ENCODE assay signal across 15 cellular contexts in the genomic region with DNA sequence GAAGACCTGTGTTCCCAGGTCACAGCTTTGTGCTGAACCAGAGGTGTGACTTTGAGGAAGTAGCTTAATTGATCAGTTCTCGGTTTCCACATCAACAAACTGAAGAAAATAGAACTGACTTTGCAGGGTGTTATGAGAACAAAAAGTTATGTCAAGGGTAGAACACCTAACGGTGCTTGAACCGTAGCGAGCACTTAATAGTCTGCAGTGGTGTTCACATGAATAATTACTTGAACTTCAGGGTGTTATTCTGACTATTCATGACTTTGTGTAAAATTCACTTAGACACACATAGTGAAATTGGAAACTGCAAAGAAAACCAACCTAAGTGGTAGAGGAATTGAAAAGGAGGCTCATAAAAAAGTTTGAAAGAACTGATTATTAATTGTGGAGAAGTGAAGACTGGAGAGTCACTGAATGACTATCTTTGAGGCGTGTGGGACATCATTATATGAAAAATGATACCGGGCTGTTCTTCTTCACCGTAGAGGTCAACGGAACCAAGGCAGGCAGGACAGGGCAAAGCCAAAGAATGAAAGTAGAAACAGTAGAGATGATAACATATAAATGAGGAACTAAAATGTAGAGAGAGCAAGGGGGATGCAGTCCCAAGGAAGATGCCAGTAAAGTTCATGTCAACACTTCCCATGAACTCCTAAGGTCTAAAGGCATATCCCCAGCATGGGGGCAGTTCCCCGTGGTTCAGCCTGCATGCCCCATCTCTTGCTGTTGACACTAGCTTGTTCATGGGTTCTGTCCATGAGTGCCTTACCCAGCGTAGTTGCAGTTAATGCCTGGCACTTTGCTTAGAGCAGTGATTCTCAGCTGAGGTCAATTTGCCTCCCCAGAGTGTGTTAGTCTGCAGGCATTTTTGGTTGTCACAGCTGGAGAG.
DNase-seq lines count a peak whose midpoint lies in the region; ATAC-seq, FAIRE-seq and TF ChIP-seq lines count a peak whose summit lies in the region.
"Had no signal": no experiment of that assay in that cellular context is flagged by ENCODE, and none has a peak within 500 bp of the region (broad histone marks: within the 10 kb centered on the region; RNA-seq: fewer than 3 reads in every experiment).

No MANE protein-coding gene starts in this region.

- no peak for TF ChIP-seq POLR2A in spleen (IDR thresholded peaks at IDR 0.05)

- intact Hi-C loops in upper lobe of right lung (cut with DNase I) (no loop called here), spleen (cut with DNase I; ENCODE audit: low total_unique reads) (no loop called here)
- intact Hi-C loops in activated T-helper 2 cell treated with anti-CD3 and anti-CD28 coated beads, Interferon-gamma antibody, Interleukin-2, Interleukin-4, amounts not matched to agents 10 μg/mL and 5 μg/mL and 100 μg/mL, durations not matched to agents 14 hours and 24 hours and 36 hours (cut with micrococcal nuclease) = no loop called here

- H3K36me3 ChIP-seq in bronchial epithelial cell (ENCODE audit: control insufficient read depth, insufficient read depth, low read length) = peaks cover 10% of the 10 kb centered on the region
- peaks cover 32% of the 10 kb centered on the region for H3K36me3 ChIP-seq in upper lobe of right lung
- peaks cover 0 to 35% (median 0%) of the 10 kb centered on the region in 6 donors for H3K36me3 ChIP-seq in spleen

- peak; percentile 28 for FAIRE-seq in bronchial epithelial cell (lab: Jason Lieb, UNC)

- H3K9me3 ChIP-seq in upper lobe of right lung (no peaks in the 10 kb centered on the region), spleen (no peaks in the 10 kb centered on the region)

- peaks cover 5% of the 10 kb centered on the region for H3K4me1 Mint-ChIP-seq in type B pancreatic cell (ENCODE audit: unreplicated experiment)
- H3K4me1 Mint-ChIP-seq in activated T-helper 2 cell treated with anti-CD3 and anti-CD28 coated beads, Interferon-gamma antibody, Interleukin-2, Interleukin-4, amounts not matched to agents 10 μg/mL and 5 μg/mL and 100 μg/mL, durations not matched to agents 14 hours and 24 hours and 36 hours (ENCODE audit: low read depth) = no peaks in the 10 kb centered on the region
- H3K4me1 Mint-ChIP-seq: activated T-helper 17 cell treated with anti-CD3 and anti-CD28 coated beads, Interleukin-2, amount 50 U/mL, for 72 hours; central memory CD8-positive, alpha-beta T cell had no signal

- no peaks in the 10 kb centered on the region for H3K27me3 Mint-ChIP-seq in type B pancreatic cell
- no peaks in the 10 kb centered on the region for H3K27me3 Mint-ChIP-seq in activated T-helper 2 cell treated with anti-CD3 and anti-CD28 coated beads, Interferon-gamma antibody, Interleukin-2, Interleukin-4, amounts not matched to agents 10 μg/mL and 5 μg/mL and 100 μg/mL, durations not matched to agents 14 hours and 24 hours and 36 hours (ENCODE audit: low read depth)
- H3K27me3 Mint-ChIP-seq: activated T-helper 17 cell treated with anti-CD3 and anti-CD28 coated beads, Interleukin-2, amount 50 U/mL, for 72 hours; central memory CD8-positive, alpha-beta T cell had no signal

- H3K27ac Mint-ChIP-seq in type B pancreatic cell = no peak overlapping the region
- no peak overlapping the region for H3K27ac Mint-ChIP-seq in activated T-helper 2 cell treated with anti-CD3 and anti-CD28 coated beads, Interferon-gamma antibody, Interleukin-2, Interleukin-4, amounts not matched to agents 10 μg/mL and 5 μg/mL and 100 μg/mL, durations not matched to agents 14 hours and 24 hours and 36 hours
- H3K27ac Mint-ChIP-seq: activated T-helper 17 cell treated with anti-CD3 and anti-CD28 coated beads, Interleukin-2, amount 50 U/mL, for 72 hours had no signal

- no peak for TF ChIP-seq CTCF in bronchial epithelial cell (IDR thresholded peaks at IDR 0.05; ENCODE audit: insufficient read depth, low read length, severe bottlenecking)
- TF ChIP-seq CTCF in upper lobe of right lung (IDR thresholded peaks at IDR 0.05) = no peak
- no peak for TF ChIP-seq CTCF in spleen (IDR thresholded peaks at IDR 0.05 in 8 of 11, conservative IDR thresholded peaks at IDR 0.05 in 3 of 11)
- TF ChIP-seq CTCF in type B pancreatic cell (conservative IDR thresholded peaks at IDR 0.05) = no peak

- ATAC-seq in GM18909 (IDR thresholded peaks at IDR 0.05; ENCODE audit: poor library complexity, unreplicated experiment) (peak; percentile 79), GM21717 (IDR thresholded peaks at IDR 0.05; ENCODE audit: unreplicated experiment) (peak; percentile 57), HG03095 (IDR thresholded peaks at IDR 0.05; ENCODE audit: unreplicated experiment) (peak; percentile 61), upper lobe of right lung (no peak)
- ATAC-seq: activated T-helper 17 cell treated with anti-CD3 and anti-CD28 coated beads, Interleukin-2, amount 50 U/mL, for 72 hours had no signal

- H3K27me3 ChIP-seq in bronchial epithelial cell (ENCODE audit: control insufficient read depth, insufficient read depth, low read length) = no peaks in the 10 kb centered on the region
- H3K27me3 ChIP-seq in upper lobe of right lung = no peaks in the 10 kb centered on the region
- H3K27me3 ChIP-seq in spleen (replicated peaks in 1 of 7) = no peaks in the 10 kb centered on the region

- H3K4me3 ChIP-seq in bronchial epithelial cell (ENCODE audit: low read depth, low read length) (no peak overlapping the region), upper lobe of right lung (no peak overlapping the region), spleen (no peak overlapping the region)

- no peaks in the 10 kb centered on the region for H3K9me3 Mint-ChIP-seq in type B pancreatic cell
- H3K9me3 Mint-ChIP-seq in activated T-helper 2 cell treated with anti-CD3 and anti-CD28 coated beads, Interferon-gamma antibody, Interleukin-2, Interleukin-4, amounts not matched to agents 10 μg/mL and 5 μg/mL and 100 μg/mL, durations not matched to agents 14 hours and 24 hours and 36 hours = no peaks in the 10 kb centered on the region
- H3K9me3 Mint-ChIP-seq: activated T-helper 17 cell treated with anti-CD3 and anti-CD28 coated beads, Interleukin-2, amount 50 U/mL, for 72 hours; central memory CD8-positive, alpha-beta T cell had no signal

- H3K27ac ChIP-seq in upper lobe of right lung = no peak overlapping the region
- H3K27ac ChIP-seq in spleen = no peak overlapping the region
- H3K27ac ChIP-seq: KMS-11 had no signal

- DNase-seq in bronchial epithelial cell (ENCODE audit: low read depth) = no peak
- no peak for DNase-seq in upper lobe of right lung
- no peak for DNase-seq in spleen
- DNase-seq in type B pancreatic cell (ENCODE audit: extremely low spot score, unreplicated experiment) = no peak
- DNase-seq in activated T-helper 2 cell treated with anti-CD3 and anti-CD28 coated beads, Interferon-gamma antibody, Interleukin-2, Interleukin-4, amounts not matched to agents 10 μg/mL and 5 μg/mL and 100 μg/mL, durations not matched to agents 14 hours and 24 hours and 36 hours (ENCODE audit: low spot score) = no peak
- DNase-seq: activated CD4-positive, CD25-positive, alpha-beta regulatory T cell; Calu3; NCI-H2171; SHP77 had no signal

- no peak overlapping the region for H3K4me3 Mint-ChIP-seq in type B pancreatic cell
- H3K4me3 Mint-ChIP-seq in activated T-helper 2 cell treated with anti-CD3 and anti-CD28 coated beads, Interferon-gamma antibody, Interleukin-2, Interleukin-4, amounts not matched to agents 10 μg/mL and 5 μg/mL and 100 μg/mL, durations not matched to agents 14 hours and 24 hours and 36 hours (ENCODE audit: low read depth) = no peak overlapping the region
- H3K4me3 Mint-ChIP-seq: activated T-helper 17 cell treated with anti-CD3 and anti-CD28 coated beads, Interleukin-2, amount 50 U/mL, for 72 hours; central memory CD8-positive, alpha-beta T cell had no signal

- H3K36me3 Mint-ChIP-seq in type B pancreatic cell = peaks cover 72% of the 10 kb centered on the region
- no peaks in the 10 kb centered on the region for H3K36me3 Mint-ChIP-seq in activated T-helper 2 cell treated with anti-CD3 and anti-CD28 coated beads, Interferon-gamma antibody, Interleukin-2, Interleukin-4, amounts not matched to agents 10 μg/mL and 5 μg/mL and 100 μg/mL, durations not matched to agents 14 hours and 24 hours and 36 hours (ENCODE audit: low read depth)

- H3K4me1 ChIP-seq in upper lobe of right lung (no peaks in the 10 kb centered on the region), spleen (no peaks in the 10 kb centered on the region)

- WGBS in spleen, 5 donors = 72 to 80% (median 77%) methylated on average over 10 of the region's 10 CpGs
